ENCODE assay signal across 21 cellular contexts in the genomic region with DNA sequence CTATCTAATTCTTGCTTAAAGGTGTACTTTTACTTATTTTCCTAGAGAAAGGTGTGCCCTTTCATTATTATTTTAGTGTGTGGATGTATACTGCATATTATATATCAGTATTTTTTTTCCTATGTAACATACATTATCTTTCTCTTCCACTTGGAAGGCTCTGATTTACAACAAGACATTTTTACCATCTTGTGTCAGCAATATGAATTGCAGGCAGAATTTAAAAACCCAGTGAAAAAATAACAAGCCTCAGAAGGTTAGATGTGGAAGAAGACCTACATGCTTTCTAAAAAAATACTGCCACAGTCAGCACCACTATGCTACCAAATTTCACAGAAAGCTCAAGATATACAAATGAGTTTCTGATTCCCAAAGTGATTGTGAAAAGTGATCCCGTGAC.
DNase-seq lines count a peak whose midpoint lies in the region; ATAC-seq and TF ChIP-seq lines count a peak whose summit lies in the region.
"Had no signal": no experiment of that assay in that cellular context is flagged by ENCODE, and none has a peak within 500 bp of the region (broad histone marks: within the 10 kb centered on the region; RNA-seq: fewer than 3 reads in every experiment).

No MANE protein-coding gene starts in this region.

- no peaks in the 10 kb centered on the region for H3K4me1 Mint-ChIP-seq in progenitor cell of endocrine pancreas (ENCODE audit: low read depth)
- H3K4me1 Mint-ChIP-seq: GM23338 had no signal

- DNase-seq in SIG-M5 treated with dmso at 0.1 percent for 504 hours (lab: John Stamatoyannopoulos, UW; ENCODE audit: unreplicated experiment) = peak; percentile 14
- no peak for DNase-seq in SIG-M5 (lab: John Stamatoyannopoulos, UW)
- no peak for DNase-seq in PC-3
- no peak for DNase-seq in NCI-H2029 treated with DMSO at 0.1 percent for 48 hours (lab: John Stamatoyannopoulos, UW)
- DNase-seq in left lung = no peak
- no peak for DNase-seq in progenitor cell of endocrine pancreas (ENCODE audit: low spot score, unreplicated experiment)
- DNase-seq: 8988T; BE2C; C1 segment of cervical spinal cord; Caco-2; CD4-positive, alpha-beta T cell; DMS153; DND-41; EL; HCEC 1CT; HFFc6; IMR-90 had no signal

- no TSS peak for BruUV-seq in PC-3 (replicated peaks; lab: Mats Ljungman, UMichigan)

- no peaks in the 10 kb centered on the region for H3K27me3 Mint-ChIP-seq in progenitor cell of endocrine pancreas
- H3K27me3 Mint-ChIP-seq: CD4-positive, alpha-beta T cell had no signal

- POLR2A ChIA-PET in PC-3 (lab: Charles Lee; ENCODE audit: unreplicated experiment) = no interaction called here

- no peak for TF ChIP-seq EP300 in neural cell (conservative IDR thresholded peaks at IDR 0.05; ENCODE audit: poor library complexity, severe bottlenecking)

- H3K9me3 Mint-ChIP-seq in progenitor cell of endocrine pancreas (ENCODE audit: low read depth) = no peaks in the 10 kb centered on the region
- H3K9me3 Mint-ChIP-seq: CD4-positive, alpha-beta T cell; GM23338 had no signal

- H3K9me3 ChIP-seq in PC-3 (ENCODE audit: low read length) = no peaks in the 10 kb centered on the region
- H3K9me3 ChIP-seq in neural cell (ENCODE audit: low read length) = no peaks in the 10 kb centered on the region
- peaks cover 0 to 6% of the 10 kb centered on the region in 2 donors for H3K9me3 ChIP-seq in left lung
- H3K9me3 ChIP-seq: BE2C, Caco-2 had no signal

- no peak overlapping the region for H3K4me3 Mint-ChIP-seq in progenitor cell of endocrine pancreas (ENCODE audit: low read depth)
- H3K4me3 Mint-ChIP-seq: CD4-positive, alpha-beta T cell; GM23338; HFFc6 had no signal

- peak; percentile 60 for TF ChIP-seq RAD21 in neural cell (conservative IDR thresholded peaks at IDR 0.05)

- H3K79me2 ChIP-seq in PC-3 (ENCODE audit: low read length) (no peaks in the 10 kb centered on the region), neural cell (replicated peaks; ENCODE audit: insufficient read depth, low read length) (no peaks in the 10 kb centered on the region)

- no peaks in the 10 kb centered on the region for H3K4me1 ChIP-seq in PC-3 (ENCODE audit: insufficient read depth, low read length)
- no peaks in the 10 kb centered on the region for H3K4me1 ChIP-seq in left lung
- H3K4me1 ChIP-seq: BE2C, Caco-2 had no signal

- no peak overlapping the region for H2AFZ ChIP-seq in PC-3 (ENCODE audit: low read length)
- no peak overlapping the region for H2AFZ ChIP-seq in neural cell (ENCODE audit: low read depth, low read length)
- H2AFZ ChIP-seq: GM23338 had no signal

- no peaks in the 10 kb centered on the region for H3K9me2 ChIP-seq in PC-3 (replicated peaks; ENCODE audit: low read length)
- H3K9me2 ChIP-seq in neural cell (ENCODE audit: insufficient read depth, low read length) = no peaks in the 10 kb centered on the region

- intact Hi-C loops in PC-3 (cut with micrococcal nuclease) = loop anchor here (1.0 kb wide), 1 partner anchor 55 kb away; no protein-coding TSS in a partner anchor
- intact Hi-C loops in left lung (cut with DNase I) = no loop called here

- H3K27me3 ChIP-seq in PC-3 (ENCODE audit: low read length) = no peaks in the 10 kb centered on the region
- H3K27me3 ChIP-seq in neural cell (ENCODE audit: insufficient read depth, low read depth, low read length) = no peaks in the 10 kb centered on the region
- H3K27me3 ChIP-seq in left lung = no peaks in the 10 kb centered on the region
- H3K27me3 ChIP-seq: BE2C had no signal

- CTCF ChIA-PET in PC-3 (lab: Charles Lee) = no interaction called here

- 0 out of 2 replicates have a peak, but pooled peaks have one; percentile 29 for ATAC-seq in PC-3
- no peak for ATAC-seq in left lung
- ATAC-seq: GM23338, K562 had no signal

- no peak overlapping the region for H3K27ac Mint-ChIP-seq in progenitor cell of endocrine pancreas
- H3K27ac Mint-ChIP-seq: CD4-positive, alpha-beta T cell; GM23338; HFFc6 had no signal

- H3F3A ChIP-seq in PC-3 (ENCODE audit: low read length, unreplicated experiment) (no peaks in the 10 kb centered on the region), neural cell (ENCODE audit: insufficient read depth, low read length, poor library complexity, severe bottlenecking) (no peaks in the 10 kb centered on the region)

- TF ChIP-seq CTCF in PC-3 (conservative IDR thresholded peaks at IDR 0.05; ENCODE audit: low read depth, low read length) (no peak), neural cell (IDR thresholded peaks at IDR 0.05; ENCODE audit: poor library complexity, severe bottlenecking) (peak; percentile 53), left lung (IDR thresholded peaks at IDR 0.05) (no peak), progenitor cell of endocrine pancreas (IDR thresholded peaks at IDR 0.05; ENCODE audit: unreplicated experiment) (no peak)

- H3K36me3 ChIP-seq in PC-3 (ENCODE audit: low read depth, low read length) (no peaks in the 10 kb centered on the region), neural cell (ENCODE audit: insufficient read depth, low read length) (no peaks in the 10 kb centered on the region), left lung (no peaks in the 10 kb centered on the region)
- H3K36me3 ChIP-seq: BE2C had no signal

- H3K4me3 ChIP-seq in PC-3 (ENCODE audit: low read length) = no peak overlapping the region
- H3K4me3 ChIP-seq in neural cell (ENCODE audit: low read length) = no peak overlapping the region
- no peak overlapping the region for H3K4me3 ChIP-seq in left lung
- H3K4me3 ChIP-seq: GM23338, K562 had no signal

- H4K20me1 ChIP-seq in PC-3 (ENCODE audit: low read length) = no peaks in the 10 kb centered on the region
- no peaks in the 10 kb centered on the region for H4K20me1 ChIP-seq in neural cell (ENCODE audit: insufficient read depth)

- no peaks in the 10 kb centered on the region for H3K36me3 Mint-ChIP-seq in progenitor cell of endocrine pancreas (ENCODE audit: insufficient read depth)

- H3K27ac ChIP-seq in PC-3 (ENCODE audit: low read length) = no peak overlapping the region
- no peak overlapping the region for H3K27ac ChIP-seq in neural cell (ENCODE audit: low read length)
- H3K27ac ChIP-seq in left lung = no peak overlapping the region
- H3K27ac ChIP-seq: HL-60 had no signal

- H3K9ac ChIP-seq in PC-3 (ENCODE audit: low read length) (no peak overlapping the region), neural cell (ENCODE audit: low read length) (no peak overlapping the region)

- H3K4me2 ChIP-seq in PC-3 (ENCODE audit: low read length) (no peak overlapping the region), neural cell (ENCODE audit: low read length) (no peak overlapping the region)
- H3K4me2 ChIP-seq: GM23338 had no signal

TF ChIP-seq in neural cell, 6 proteins besides CTCF, POLR2A, EP300 and RAD21:
- TF ChIP-seq, protein P1, sequence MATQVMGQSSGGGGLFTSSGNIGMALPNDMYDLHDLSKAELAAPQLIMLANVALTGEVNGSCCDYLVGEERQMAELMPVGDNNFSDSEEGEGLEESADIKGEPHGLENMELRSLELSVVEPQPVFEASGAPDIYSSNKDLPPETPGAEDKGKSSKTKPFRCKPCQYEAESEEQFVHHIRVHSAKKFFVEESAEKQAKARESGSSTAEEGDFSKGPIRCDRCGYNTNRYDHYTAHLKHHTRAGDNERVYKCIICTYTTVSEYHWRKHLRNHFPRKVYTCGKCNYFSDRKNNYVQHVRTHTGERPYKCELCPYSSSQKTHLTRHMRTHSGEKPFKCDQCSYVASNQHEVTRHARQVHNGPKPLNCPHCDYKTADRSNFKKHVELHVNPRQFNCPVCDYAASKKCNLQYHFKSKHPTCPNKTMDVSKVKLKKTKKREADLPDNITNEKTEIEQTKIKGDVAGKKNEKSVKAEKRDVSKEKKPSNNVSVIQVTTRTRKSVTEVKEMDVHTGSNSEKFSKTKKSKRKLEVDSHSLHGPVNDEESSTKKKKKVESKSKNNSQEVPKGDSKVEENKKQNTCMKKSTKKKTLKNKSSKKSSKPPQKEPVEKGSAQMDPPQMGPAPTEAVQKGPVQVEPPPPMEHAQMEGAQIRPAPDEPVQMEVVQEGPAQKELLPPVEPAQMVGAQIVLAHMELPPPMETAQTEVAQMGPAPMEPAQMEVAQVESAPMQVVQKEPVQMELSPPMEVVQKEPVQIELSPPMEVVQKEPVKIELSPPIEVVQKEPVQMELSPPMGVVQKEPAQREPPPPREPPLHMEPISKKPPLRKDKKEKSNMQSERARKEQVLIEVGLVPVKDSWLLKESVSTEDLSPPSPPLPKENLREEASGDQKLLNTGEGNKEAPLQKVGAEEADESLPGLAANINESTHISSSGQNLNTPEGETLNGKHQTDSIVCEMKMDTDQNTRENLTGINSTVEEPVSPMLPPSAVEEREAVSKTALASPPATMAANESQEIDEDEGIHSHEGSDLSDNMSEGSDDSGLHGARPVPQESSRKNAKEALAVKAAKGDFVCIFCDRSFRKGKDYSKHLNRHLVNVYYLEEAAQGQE (IDR thresholded peaks at IDR 0.05; ENCODE audit: borderline replicate concordance) = no peak
- TF ChIP-seq MXI1 (conservative IDR thresholded peaks at IDR 0.05; ENCODE audit: poor library complexity, severe bottlenecking) (no peak), SMC3 (conservative IDR thresholded peaks at IDR 0.05; ENCODE audit: poor library complexity) (peak; percentile 56)
